ENCODE assay signal across 16 cellular contexts in genomic region chr5:39498247-39498952, GRCh38.
DNase-seq lines count a peak whose midpoint lies in the region; ATAC-seq, FAIRE-seq and TF ChIP-seq lines count a peak whose summit lies in the region.
"Had no signal": no experiment of that assay in that cellular context is flagged by ENCODE, and none has a peak within 500 bp of the region (broad histone marks: within the 10 kb centered on the region; RNA-seq: fewer than 3 reads in every experiment).

No MANE protein-coding gene starts in this region.

- POLR2A ChIA-PET in endothelial cell of umbilical vein (lab: Charles Lee) = no interaction called here

- in situ Hi-C loops in GM13976 (cut with MboI; ENCODE audit: low sequenced_read_pairs, unreplicated experiment) = no loop called here

- H4K20me1 ChIP-seq in endothelial cell of umbilical vein (replicated peaks; ENCODE audit: control insufficient read depth, extremely low read depth, insufficient read depth, low read length) = no peaks in the 10 kb centered on the region

- no peak overlapping the region for H2AFZ ChIP-seq in endothelial cell of umbilical vein (ENCODE audit: low read depth, low read length)

- intact Hi-C loops in endothelial cell of umbilical vein (cut with micrococcal nuclease) = no loop called here

- TF ChIP-seq CTCF in RWPE2 (IDR thresholded peaks at IDR 0.05; ENCODE audit: poor library complexity, severe bottlenecking) (no peak), endothelial cell of umbilical vein (IDR thresholded peaks at IDR 0.05; ENCODE audit: extremely low read depth in 1 of 2, insufficient read depth in 1 of 2, low read depth in 1 of 2, low read length in 2 of 2) (no peak), GM13976 (IDR thresholded peaks at IDR 0.05; ENCODE audit: borderline replicate concordance, control extremely low read depth, extremely low read depth, insufficient read depth, missing control alignments) (no peak)

- dilution Hi-C loops in endothelial cell of umbilical vein (cut with MboI; ENCODE audit: extremely low pct_ligation_motif_present, low sequenced_read_pairs) = no loop called here

- no peak overlapping the region for H3K4me3 ChIP-seq in RWPE2 (ENCODE audit: severe bottlenecking)
- H3K4me3 ChIP-seq in endothelial cell of umbilical vein (replicated peaks in 1 of 3; ENCODE audit: insufficient read depth in 1 of 3, low read depth in 1 of 3, low read length in 3 of 3) = no peak overlapping the region
- H3K4me3 ChIP-seq in skeletal muscle satellite cell (ENCODE audit: low read length) = no peak overlapping the region

- H3K27me3 ChIP-seq in RWPE2 (ENCODE audit: insufficient read depth, poor library complexity, severe bottlenecking) = no peaks in the 10 kb centered on the region
- no peaks in the 10 kb centered on the region for H3K27me3 ChIP-seq in endothelial cell of umbilical vein (ENCODE audit: control insufficient read depth in 2 of 2, insufficient read depth in 2 of 2, low read length in 2 of 2)
- H3K27me3 ChIP-seq in skeletal muscle satellite cell (ENCODE audit: control insufficient read depth, insufficient read depth, low read length) = no peaks in the 10 kb centered on the region

- no peaks in the 10 kb centered on the region for H3K36me3 ChIP-seq in RWPE2 (ENCODE audit: low read depth)
- no peaks in the 10 kb centered on the region for H3K36me3 ChIP-seq in endothelial cell of umbilical vein (ENCODE audit: control insufficient read depth in 2 of 2, extremely low read depth in 1 of 2, insufficient read depth in 2 of 2, low read length in 2 of 2)
- H3K36me3 ChIP-seq in skeletal muscle satellite cell (ENCODE audit: insufficient read depth, low read length) = no peaks in the 10 kb centered on the region

- no peaks in the 10 kb centered on the region for H3K9me3 ChIP-seq in RWPE2 (ENCODE audit: severe bottlenecking)
- H3K9me3 ChIP-seq in endothelial cell of umbilical vein (replicated peaks; ENCODE audit: control insufficient read depth, insufficient read depth, low read length) = no peaks in the 10 kb centered on the region
- no peaks in the 10 kb centered on the region for H3K9me3 ChIP-seq in skeletal muscle satellite cell (replicated peaks; ENCODE audit: low read length)

- H3K9me1 ChIP-seq in endothelial cell of umbilical vein (replicated peaks; ENCODE audit: control insufficient read depth, extremely low read depth, insufficient read depth, low read length) = no peaks in the 10 kb centered on the region

- peak; percentile 88 for FAIRE-seq in endothelial cell of umbilical vein (lab: Jason Lieb, UNC)

- H3K79me2 ChIP-seq in endothelial cell of umbilical vein (ENCODE audit: control insufficient read depth, insufficient read depth, low read length) = no peaks in the 10 kb centered on the region

- ATAC-seq in RWPE2 (ENCODE audit: low read depth) = peak; percentile 50
- ATAC-seq: activated T-cell treated with anti-CD3 and anti-CD28 coated beads, Interleukin-2, amount 50 U/mL, for 4 hours had no signal

- no TSS peak for BruUV-seq in endothelial cell of umbilical vein (replicated peaks; lab: Mats Ljungman, UMichigan)

- TF ChIP-seq POLR2A in endothelial cell of umbilical vein (IDR thresholded peaks at IDR 0.05; ENCODE audit: low read depth, low read length) = no peak

- H3K27ac ChIP-seq in RWPE2 (ENCODE audit: poor library complexity, severe bottlenecking) (no peak overlapping the region), endothelial cell of umbilical vein (ENCODE audit: insufficient read depth, low read depth, low read length) (no peak overlapping the region)
- H3K27ac ChIP-seq: 22Rv1 had no signal

- H3K4me1 ChIP-seq in RWPE2 (ENCODE audit: insufficient read depth, poor library complexity, severe bottlenecking) (peaks cover 30% of the 10 kb centered on the region), endothelial cell of umbilical vein (ENCODE audit: control insufficient read depth, extremely low read depth, insufficient read depth, low read length) (peaks cover 26% of the 10 kb centered on the region), skeletal muscle satellite cell (ENCODE audit: control insufficient read depth, insufficient read depth, low read length) (peaks cover 50% of the 10 kb centered on the region)

- H3K9ac ChIP-seq in endothelial cell of umbilical vein (replicated peaks; ENCODE audit: extremely low read depth, insufficient read depth, low read length) = no peak overlapping the region
- no peak overlapping the region for H3K9ac ChIP-seq in skeletal muscle satellite cell (ENCODE audit: low read depth, low read length)

- DNase-seq in SKM-1 treated with dmso at 0.1 percent for 144 hours (lab: John Stamatoyannopoulos, UW; ENCODE audit: unreplicated experiment) = peak; percentile 36
- no peak for DNase-seq in SKM-1 (lab: John Stamatoyannopoulos, UW; ENCODE audit: unreplicated experiment)
- DNase-seq in RWPE2 (ENCODE audit: low spot score) = no peak
- peak; percentile 67 for DNase-seq in endothelial cell of umbilical vein (ENCODE audit: low read depth, low spot score)
- no peak for DNase-seq in GM13976 (ENCODE audit: low spot score)
- no peak for DNase-seq in NCI-H128 (lab: John Stamatoyannopoulos, UW; ENCODE audit: unreplicated experiment)
- no peak for DNase-seq in NCI-H187 treated with DMSO at 0.1 percent for 48 hours (lab: John Stamatoyannopoulos, UW)
- DNase-seq: activated CD4-positive, alpha-beta T cell treated with anti-CD3 and anti-CD28 coated beads, Interleukin-2, amount 10 ng/mL, durations not matched to agents 24 days and 14 days; activated T-cell treated with anti-CD3 and anti-CD28 coated beads, Interleukin-2, amount 50 U/mL, for 4 hours; amygdala; CD4-positive, alpha-beta memory T cell; H9; immature natural killer cell; midbrain had no signal

- H3K4me2 ChIP-seq in endothelial cell of umbilical vein (ENCODE audit: insufficient read depth, low read length) (peak overlapping the region; percentile 57), skeletal muscle satellite cell (ENCODE audit: low read length) (peak overlapping the region; percentile 11)

- CTCF ChIA-PET in endothelial cell of umbilical vein (lab: Charles Lee) = interaction anchor here (1.0 to 1.4 kb wide), 4 partner anchors 18 to 73 kb away, joined by 3 to 7 read pairs (median 3); no protein-coding TSS in a partner anchor

TF ChIP-seq in endothelial cell of umbilical vein, 7 proteins besides CTCF, POLR2A, EP300 and RAD21:
- TF ChIP-seq JUN (IDR thresholded peaks at IDR 0.05; ENCODE audit: borderline replicate concordance, insufficient read depth, insufficient read length, low read depth) = no peak
- TF ChIP-seq GATA2 (IDR thresholded peaks at IDR 0.05; ENCODE audit: insufficient read depth, insufficient read length, low read depth, low read length) = peak; percentile 71

Comparison
In these comparisons a context has a peak if more than half of its experiments do, and no peak if none do; other contexts are left out.
1. DNase-seq: peak in SKM-1 treated with dmso at 0.1 percent for 144 hours (single experiment) and endothelial cell of umbilical vein (single experiment); none in SKM-1 (single experiment), RWPE2 (single experiment), GM13976 (single experiment), NCI-H128 (single experiment) and NCI-H187 treated with DMSO at 0.1 percent for 48 hours (single experiment).